ENCODE assay signal across 19 cellular contexts in the genomic region with DNA sequence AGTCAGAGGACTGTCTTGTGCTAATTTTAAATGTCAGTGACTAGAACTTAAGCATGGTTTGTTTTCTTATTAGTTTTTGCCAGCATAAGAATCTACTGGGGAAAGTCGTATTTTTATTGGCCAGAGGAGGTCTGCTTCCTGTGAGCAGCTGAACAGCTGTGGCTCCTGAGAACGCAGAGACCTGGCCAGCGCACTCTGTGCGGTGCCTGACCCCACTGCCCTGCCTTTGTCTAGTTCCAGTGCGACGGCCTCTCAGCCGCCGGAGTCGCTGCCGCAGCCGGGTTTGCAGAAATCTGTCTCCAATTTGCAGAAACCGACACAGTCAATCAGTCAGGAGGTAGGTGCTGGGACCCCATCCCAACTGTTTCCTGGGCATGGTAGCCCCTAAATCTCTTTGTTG. TPM values are rescaled to one million over a fixed set of nuclear protein-coding genes. Genes with fewer than 3 reads are reported as not detected.
DNase-seq lines count a peak whose midpoint lies in the region; ATAC-seq, FAIRE-seq and TF ChIP-seq lines count a peak whose summit lies in the region.
"Had no signal": no experiment of that assay in that cellular context is flagged by ENCODE, and none has a peak within 500 bp of the region (broad histone marks: within the 10 kb centered on the region; RNA-seq: fewer than 3 reads in every experiment).

No MANE protein-coding gene starts in this region.

- peaks cover 90% of the 10 kb centered on the region for H3K79me2 ChIP-seq in osteoblast (ENCODE audit: insufficient read depth, low read length)

- H3K4me3 ChIP-seq in osteoblast (ENCODE audit: insufficient read depth, low read length) = no peak overlapping the region
- H3K4me3 ChIP-seq: prostate gland, SJCRH30, uterus had no signal

- TF ChIP-seq CTCF in VCaP (conservative IDR thresholded peaks at IDR 0.05) (no peak), glutamatergic neuron (IDR thresholded peaks at IDR 0.05; ENCODE audit: partially characterized antibody, unreplicated experiment) (no peak), osteoblast (IDR thresholded peaks at IDR 0.05; ENCODE audit: extremely low read depth, low read depth, low read length) (no peak)

- peaks cover 23% of the 10 kb centered on the region for H3K9me3 Mint-ChIP-seq in glutamatergic neuron (ENCODE audit: unreplicated experiment)
- H3K9me3 Mint-ChIP-seq: stimulated activated effector memory CD8-positive, alpha-beta T cell treated with anti-CD3 and anti-CD28 coated beads, Interleukin-12 subunit alpha, Interleukin-12 subunit beta, amount 100 ng/mL, for 72 hours had no signal

- H3K4me1 ChIP-seq in osteoblast (ENCODE audit: insufficient read depth, low read length) = peaks cover 23% of the 10 kb centered on the region
- H3K4me1 ChIP-seq: uterus had no signal

- DNase-seq in GM12891 (ENCODE audit: insufficient read length, low spot score) (no peak), glutamatergic neuron (no peak), osteoblast (ENCODE audit: insufficient read length, low spot score, missing footprints) (peak; percentile 65), HUDEP-2 (lab: John Stamatoyannopoulos, UW; ENCODE audit: unreplicated experiment in 76 of 76) (no peak)
- DNase-seq: DMS53; effector CD4-positive, alpha-beta T cell; NCI-H1092; NCI-H2227 treated with DMSO at 0.1 percent for 48 hours; SJCRH30; stimulated activated CD4-positive, alpha-beta T cell treated with anti-CD3 and anti-CD28 coated beads, Interleukin-4, amount 100 ng/mL, for 24 hours; uterus had no signal

- H3K9me3 ChIP-seq in osteoblast (ENCODE audit: low read depth, low read length) = no peaks in the 10 kb centered on the region
- H3K9me3 ChIP-seq: prostate gland, SJCRH30, uterus had no signal

- H2AFZ ChIP-seq in osteoblast (ENCODE audit: low read length) = no peak overlapping the region

- no peak overlapping the region for H3K4me2 ChIP-seq in osteoblast (ENCODE audit: insufficient read depth, low read length)

- ATAC-seq in HG02884 (IDR thresholded peaks at IDR 0.05; ENCODE audit: unreplicated experiment) = no peak
- no peak for ATAC-seq in GM21786 (IDR thresholded peaks at IDR 0.05; ENCODE audit: unreplicated experiment)
- no peak for ATAC-seq in HG02981 (IDR thresholded peaks at IDR 0.05; ENCODE audit: unreplicated experiment)
- ATAC-seq: stimulated activated effector memory CD8-positive, alpha-beta T cell treated with anti-CD3 and anti-CD28 coated beads, Interleukin-12 subunit alpha, Interleukin-12 subunit beta, amount 100 ng/mL, for 72 hours had no signal

- peak overlapping the region; percentile 78 for H3K27ac Mint-ChIP-seq in glutamatergic neuron (ENCODE audit: unreplicated experiment)
- H3K27ac Mint-ChIP-seq: stimulated activated effector memory CD8-positive, alpha-beta T cell treated with anti-CD3 and anti-CD28 coated beads, Interleukin-12 subunit alpha, Interleukin-12 subunit beta, amount 100 ng/mL, for 72 hours had no signal

- no peaks in the 10 kb centered on the region for H3K27me3 ChIP-seq in osteoblast (ENCODE audit: insufficient read depth, low read length)
- H3K27me3 ChIP-seq: SJCRH30, uterus had no signal

- peaks cover 81% of the 10 kb centered on the region for H3K36me3 ChIP-seq in osteoblast (ENCODE audit: insufficient read depth, low read length)
- H3K36me3 ChIP-seq: uterus had no signal

- H3K27ac ChIP-seq in VCaP (peak overlapping the region; percentile 16), osteoblast (ENCODE audit: low read depth, low read length) (peak overlapping the region; percentile 4)
- H3K27ac ChIP-seq: prostate gland, SJCRH30, uterus had no signal

- peaks cover 40% of the 10 kb centered on the region for H4K20me1 ChIP-seq in osteoblast (ENCODE audit: insufficient read depth, low read length)

- TF ChIP-seq POLR2A in GM12891 (IDR thresholded peaks at IDR 0.05; ENCODE audit: low read depth, low read length) = 0 out of 2 replicates have a peak, but pooled peaks have one; percentile 22

- H3K4me3 Mint-ChIP-seq in glutamatergic neuron (ENCODE audit: unreplicated experiment) = peak overlapping the region; percentile 36
- H3K4me3 Mint-ChIP-seq: stimulated activated effector memory CD8-positive, alpha-beta T cell treated with anti-CD3 and anti-CD28 coated beads, Interleukin-12 subunit alpha, Interleukin-12 subunit beta, amount 100 ng/mL, for 72 hours had no signal

- no peaks in the 10 kb centered on the region for H3K36me3 Mint-ChIP-seq in glutamatergic neuron (ENCODE audit: unreplicated experiment)

- peaks cover 51% of the 10 kb centered on the region for H3K4me1 Mint-ChIP-seq in glutamatergic neuron (ENCODE audit: low read depth, unreplicated experiment)

- FAIRE-seq in GM12891 (lab: Jason Lieb, UNC) = no peak
- FAIRE-seq: HTR-8/SVneo, TTC549 had no signal

- H3K27me3 Mint-ChIP-seq in glutamatergic neuron (ENCODE audit: unreplicated experiment) = peaks cover 10% of the 10 kb centered on the region

TF ChIP-seq in GM12891, 5 proteins besides CTCF, POLR2A, EP300 and RAD21:
- TF ChIP-seq SPI1 (IDR thresholded peaks at IDR 0.05; ENCODE audit: low read depth, low read length) (no peak), PAX5 (IDR thresholded peaks at IDR 0.05; ENCODE audit: insufficient read depth, low read length, severe bottlenecking) (no peak), TAF1 (IDR thresholded peaks at IDR 0.05; ENCODE audit: low read depth, low read length) (no peak), POU2F2 (IDR thresholded peaks at IDR 0.05; ENCODE audit: low read depth, low read length) (no peak), POLR2AphosphoS5 (IDR thresholded peaks at IDR 0.05; ENCODE audit: low read depth, low read length) (no peak)

RNA-seq across cellular contexts. Expression of gene PRRC2B, which starts 42.5 kb away (rescaled TPM):
- 42.1 TPM for polyA plus RNA-seq in GM12891 (2012; ENCODE audit: low read depth, missing spikeins)
- total RNA-seq in glutamatergic neuron (ENCODE audit: unreplicated experiment) = 489 TPM
- total RNA-seq in osteoblast = 61.6 and 70.9 TPM in 2 replicates
